In the genomic region with DNA sequence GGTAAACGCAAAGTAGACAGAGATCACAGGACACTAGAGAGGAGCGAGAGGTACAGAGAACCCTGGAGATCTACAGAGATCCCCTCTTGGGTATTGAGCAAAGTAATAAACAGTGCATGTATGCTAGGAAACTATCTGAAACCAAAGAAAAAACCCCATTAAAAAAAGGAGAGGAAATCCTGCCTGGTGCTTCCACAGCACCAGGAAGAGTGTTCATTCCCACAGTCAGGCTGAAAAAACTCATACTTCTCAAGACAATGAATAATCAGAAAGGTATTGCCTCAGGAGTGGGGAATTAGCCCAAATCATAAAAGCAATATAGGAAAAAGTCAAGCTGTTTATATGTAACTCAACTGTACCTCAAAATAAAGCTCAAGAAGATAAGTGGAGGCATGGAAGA, we compare ENCODE assay signal across 28 cellular contexts.
"Had no signal": no experiment of that assay in that cellular context is flagged by ENCODE, and none has a peak within 500 bp of the region (broad histone marks: within the 10 kb centered on the region; RNA-seq: fewer than 3 reads in every experiment).

No MANE protein-coding gene starts in this region.

- H3K9ac ChIP-seq: neural progenitor cell had no signal

- H2AFZ ChIP-seq: neural progenitor cell had no signal

- ATAC-seq: activated CD4-positive, CD25-positive, alpha-beta regulatory T cell treated with anti-CD3 and anti-CD28 coated beads, Interleukin-2, amount 50 U/mL, for 24 hours; activated CD8-positive, alpha-beta T cell treated with anti-CD3 and anti-CD28 coated beads, Interleukin-2, amount 10 ng/mL, durations not matched to agents 7 days and 5 days; activated naive CD8-positive, alpha-beta T cell treated with anti-CD3 and anti-CD28 coated beads, Interleukin-2, amount 50 U/mL, for 24 hours; left lung; mucosa of descending colon; pancreas; sciatic nerve; stimulated activated memory B cell treated with anti-CD40 and anti-IgM and Interleukin-4, amounts not matched to agents 10 μg/mL and 1 μg/mL and 100 μg/mL, for 72 hours had no signal

- H3K4me1 ChIP-seq: left lung, neural progenitor cell, pancreas, upper lobe of left lung had no signal

- DNase-seq: activated CD4-positive, alpha-beta T cell treated with anti-CD3 and anti-CD28 coated beads, Interleukin-2, amount 10 ng/mL, durations not matched to agents 7 days and 5 days; activated CD8-positive, alpha-beta T cell treated with anti-CD3 and anti-CD28 coated beads, Interleukin-2, amount 10 ng/mL, durations not matched to agents 7 days and 5 days; activated naive CD4-positive, alpha-beta T cell treated with anti-CD3 and anti-CD28 coated beads for 36 hours; activated naive CD8-positive, alpha-beta T cell treated with anti-CD3 and anti-CD28 coated beads, Interleukin-2, amount 50 U/mL, for 24 hours; activated T-cell treated with anti-CD3 and anti-CD28 coated beads, Interleukin-2, amount 50 U/mL, for 24 hours; aorta; cerebellar nuclear complex; effector memory CD4-positive, alpha-beta T cell; foreskin melanocyte; hypothalamus; left lung; mammary epithelial cell; mucosa of descending colon; naive B cell; pancreas; stimulated activated CD4-positive, alpha-beta T cell treated with anti-CD3 and anti-CD28 coated beads, Interleukin-4, amount 100 ng/mL, for 4 hours; T-helper 1 cell; T1000; upper lobe of left lung had no signal

- H3K27ac Mint-ChIP-seq: activated CD8-positive, alpha-beta T cell treated with anti-CD3 and anti-CD28 coated beads, Interleukin-2, amount 10 ng/mL, durations not matched to agents 7 days and 5 days; activated naive CD4-positive, alpha-beta T cell treated with anti-CD3 and anti-CD28 coated beads for 36 hours; activated naive CD8-positive, alpha-beta T cell treated with anti-CD3 and anti-CD28 coated beads, Interleukin-2, amount 50 U/mL, for 24 hours; activated T-cell treated with anti-CD3 and anti-CD28 coated beads, Interleukin-2, amount 50 U/mL, for 24 hours; dendritic cell treated with granulocyte-macrophage colony-stimulating factor and Interleukin-4, amounts not matched to agents 40 ng/mL and 50 ng/mL, for 4 days; neural progenitor cell; stimulated activated memory B cell treated with anti-CD40 and anti-IgM and Interleukin-4, amounts not matched to agents 10 μg/mL and 1 μg/mL and 100 μg/mL, for 72 hours had no signal

- H3K4me3 ChIP-seq: left lung, mucosa of descending colon, neural progenitor cell, pancreas, thoracic aorta, upper lobe of left lung had no signal

- H3K4me1 Mint-ChIP-seq: activated CD4-positive, alpha-beta T cell treated with anti-CD3 and anti-CD28 coated beads, Interleukin-2, amount 10 ng/mL, durations not matched to agents 7 days and 5 days; activated naive CD8-positive, alpha-beta T cell treated with anti-CD3 and anti-CD28 coated beads, Interleukin-2, amount 50 U/mL, for 24 hours; naive B cell; neural progenitor cell; stimulated activated memory B cell treated with anti-CD40 and anti-IgM and Interleukin-4, amounts not matched to agents 10 μg/mL and 1 μg/mL and 100 μg/mL, for 72 hours had no signal

- FAIRE-seq: bronchial epithelial cell, keratinocyte, pancreas had no signal

- H3K4me3 Mint-ChIP-seq: activated CD4-positive, alpha-beta T cell treated with anti-CD3 and anti-CD28 coated beads, Interleukin-2, amount 10 ng/mL, durations not matched to agents 7 days and 5 days; activated CD8-positive, alpha-beta T cell treated with anti-CD3 and anti-CD28 coated beads, Interleukin-2, amount 10 ng/mL, durations not matched to agents 7 days and 5 days; activated naive CD4-positive, alpha-beta T cell treated with anti-CD3 and anti-CD28 coated beads for 36 hours; activated naive CD8-positive, alpha-beta T cell treated with anti-CD3 and anti-CD28 coated beads, Interleukin-2, amount 50 U/mL, for 24 hours; activated T-cell treated with anti-CD3 and anti-CD28 coated beads, Interleukin-2, amount 50 U/mL, for 24 hours; dendritic cell treated with granulocyte-macrophage colony-stimulating factor and Interleukin-4, amounts not matched to agents 40 ng/mL and 50 ng/mL, for 4 days; neural progenitor cell; stimulated activated memory B cell treated with anti-CD40 and anti-IgM and Interleukin-4, amounts not matched to agents 10 μg/mL and 1 μg/mL and 100 μg/mL, for 72 hours had no signal

- H3K27me3 ChIP-seq: left lung, neural progenitor cell, pancreas, upper lobe of left lung had no signal

- H3K27me3 Mint-ChIP-seq: activated CD4-positive, alpha-beta T cell treated with anti-CD3 and anti-CD28 coated beads, Interleukin-2, amount 10 ng/mL, durations not matched to agents 7 days and 5 days; activated naive CD8-positive, alpha-beta T cell treated with anti-CD3 and anti-CD28 coated beads, Interleukin-2, amount 50 U/mL, for 24 hours; activated T-cell treated with anti-CD3 and anti-CD28 coated beads, Interleukin-2, amount 50 U/mL, for 24 hours; dendritic cell treated with granulocyte-macrophage colony-stimulating factor and Interleukin-4, amounts not matched to agents 40 ng/mL and 50 ng/mL, for 4 days; naive B cell; stimulated activated memory B cell treated with anti-CD40 and anti-IgM and Interleukin-4, amounts not matched to agents 10 μg/mL and 1 μg/mL and 100 μg/mL, for 72 hours had no signal

- H3K9me3 ChIP-seq: left lung, mucosa of descending colon, pancreas, thoracic aorta, upper lobe of left lung had no signal

- H3K9me3 Mint-ChIP-seq: activated CD4-positive, alpha-beta T cell treated with anti-CD3 and anti-CD28 coated beads, Interleukin-2, amount 10 ng/mL, durations not matched to agents 7 days and 5 days; activated naive CD4-positive, alpha-beta T cell treated with anti-CD3 and anti-CD28 coated beads for 36 hours; activated naive CD8-positive, alpha-beta T cell treated with anti-CD3 and anti-CD28 coated beads, Interleukin-2, amount 50 U/mL, for 24 hours; activated T-cell treated with anti-CD3 and anti-CD28 coated beads, Interleukin-2, amount 50 U/mL, for 24 hours; dendritic cell treated with granulocyte-macrophage colony-stimulating factor and Interleukin-4, amounts not matched to agents 40 ng/mL and 50 ng/mL, for 4 days; naive B cell; neural progenitor cell; stimulated activated memory B cell treated with anti-CD40 and anti-IgM and Interleukin-4, amounts not matched to agents 10 μg/mL and 1 μg/mL and 100 μg/mL, for 72 hours had no signal

- H3K27ac ChIP-seq: epithelial cell of prostate, left lung, neural progenitor cell, pancreas, thoracic aorta, upper lobe of left lung had no signal

- H3K4me2 ChIP-seq: neural progenitor cell had no signal
